ENCODE assay signal across 14 cellular contexts in genomic region chr15:90239371-90239770, GRCh38. TPM values are rescaled to one million over a fixed set of nuclear protein-coding genes. Genes with fewer than 3 reads are reported as not detected.
"Had no signal": no experiment of that assay in that cellular context is flagged by ENCODE, and none has a peak within 500 bp of the region (broad histone marks: within the 10 kb centered on the region; RNA-seq: fewer than 3 reads in every experiment).

No MANE protein-coding gene starts in this region.

- H3K27ac ChIP-seq: gastrocnemius medialis, heart right ventricle, left ventricle myocardium inferior, pancreas had no signal

- FAIRE-seq: colon, endothelial cell of umbilical vein, keratinocyte, pancreas had no signal

- ATAC-seq: gastrocnemius medialis, heart right ventricle, pancreas had no signal

- DNase-seq: activated CD4-positive, alpha-beta T cell treated with anti-CD3 and anti-CD28 coated beads for 48 hours; activated effector memory CD4-positive, alpha-beta T cell treated with Interleukin-2 at 50 U/mL for 16 hours; gastrocnemius medialis; heart right ventricle; left ventricle myocardium inferior; mesenchymal stem cell; pancreas; stimulated activated CD4-positive, alpha-beta T cell treated with anti-CD3 and anti-CD28 coated beads, Interleukin-12 subunit alpha, Interleukin-12 subunit beta, amount 100 ng/mL, for 4 hours; stimulated activated naive CD4-positive, alpha-beta T cell; trophoblast cell had no signal

- H3K27me3 ChIP-seq: gastrocnemius medialis, heart right ventricle, pancreas had no signal

- H3K9me3 Mint-ChIP-seq: neural crest cell had no signal

- H3K4me3 ChIP-seq: gastrocnemius medialis, heart right ventricle, left ventricle myocardium inferior, pancreas had no signal

- H3K4me3 Mint-ChIP-seq: neural crest cell had no signal

- H3K9me3 ChIP-seq: gastrocnemius medialis, heart right ventricle, left ventricle myocardium inferior, pancreas had no signal

RNA-seq across cellular contexts. Expression of gene TTLL13, which starts 10.0 kb away (rescaled TPM):
- total RNA-seq: endothelial cell of umbilical vein, gastrocnemius medialis had no signal
